36 cellular contexts compared by ENCODE assay signal in the genomic region with DNA sequence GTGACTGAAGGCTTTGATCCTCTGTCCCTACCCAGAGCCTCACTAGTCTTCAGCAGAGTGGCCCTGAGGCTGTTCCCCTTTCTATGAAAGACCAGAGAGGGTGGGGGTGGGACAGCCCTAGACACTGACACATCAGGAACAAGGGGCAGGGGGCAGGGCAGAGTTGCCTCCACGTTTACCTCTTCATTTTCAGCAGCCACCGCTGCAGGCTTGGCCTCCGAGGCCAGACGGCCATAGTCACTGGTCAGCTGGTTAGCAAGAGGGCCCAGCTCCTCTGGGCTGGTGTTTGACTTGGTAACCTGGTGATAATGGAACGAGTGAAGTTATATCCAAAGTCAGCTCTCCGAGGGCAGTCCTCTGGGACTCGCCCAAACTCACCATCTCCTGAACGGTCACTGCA. TPM values are rescaled to one million over a fixed set of nuclear protein-coding genes. Genes with fewer than 3 reads are reported as not detected.
"Had no signal": no experiment of that assay in that cellular context is flagged by ENCODE, and none has a peak within 500 bp of the region (broad histone marks: within the 10 kb centered on the region; RNA-seq: fewer than 3 reads in every experiment).

No MANE protein-coding gene starts in this region.

- H3K4me3 ChIP-seq: Peyer's patch had no signal

- H3K4me3 Mint-ChIP-seq: activated CD4-positive, alpha-beta memory T cell treated with anti-CD3 and anti-CD28 coated beads, Interleukin-2, amount 10 ng/mL, durations not matched to agents 7 days and 5 days; activated CD8-positive, alpha-beta memory T cell treated with anti-CD3 and anti-CD28 coated beads, Interleukin-2, amount 10 ng/mL, durations not matched to agents 7 days and 5 days; activated naive CD8-positive, alpha-beta T cell treated with anti-CD3 and anti-CD28 coated beads for 36 hours; activated T-cell treated with anti-CD3 and anti-CD28 coated beads, Interleukin-2, amount 50 U/mL, for 72 hours; activated T-helper 17 cell treated with anti-CD3 and anti-CD28 coated beads, Interleukin-2, amount 50 U/mL, for 72 hours; brain; IgD-negative memory B cell had no signal

- H3K27ac Mint-ChIP-seq: activated CD4-positive, alpha-beta memory T cell treated with anti-CD3 and anti-CD28 coated beads, Interleukin-2, amount 10 ng/mL, durations not matched to agents 7 days and 5 days; activated CD8-positive, alpha-beta memory T cell treated with anti-CD3 and anti-CD28 coated beads, Interleukin-2, amount 10 ng/mL, durations not matched to agents 7 days and 5 days; activated naive CD8-positive, alpha-beta T cell treated with anti-CD3 and anti-CD28 coated beads for 36 hours; activated T-cell treated with anti-CD3 and anti-CD28 coated beads, Interleukin-2, amount 50 U/mL, for 72 hours; activated T-helper 17 cell treated with anti-CD3 and anti-CD28 coated beads, Interleukin-2, amount 50 U/mL, for 72 hours had no signal

- H3K27me3 ChIP-seq: Peyer's patch had no signal

- ATAC-seq: activated CD8-positive, alpha-beta memory T cell treated with anti-CD3 and anti-CD28 coated beads, Interleukin-2, amount 10 ng/mL, durations not matched to agents 7 days and 5 days; activated T-cell treated with anti-CD3 and anti-CD28 coated beads, Interleukin-2, amount 50 U/mL, for 72 hours; activated T-helper 17 cell treated with anti-CD3 and anti-CD28 coated beads, Interleukin-2, amount 50 U/mL, for 72 hours; PC-3; Right ventricle myocardium inferior had no signal

- H3K27ac ChIP-seq: Peyer's patch, RWPE1, WERI-Rb-1 had no signal

- H3K9me3 Mint-ChIP-seq: activated CD4-positive, alpha-beta memory T cell treated with anti-CD3 and anti-CD28 coated beads, Interleukin-2, amount 10 ng/mL, durations not matched to agents 7 days and 5 days; activated naive CD8-positive, alpha-beta T cell treated with anti-CD3 and anti-CD28 coated beads for 36 hours; activated T-cell treated with anti-CD3 and anti-CD28 coated beads, Interleukin-2, amount 50 U/mL, for 72 hours; activated T-helper 17 cell treated with anti-CD3 and anti-CD28 coated beads, Interleukin-2, amount 50 U/mL, for 72 hours; brain; IgD-negative memory B cell had no signal

- H3K4me1 ChIP-seq: Peyer's patch had no signal

- H3K9me3 ChIP-seq: Peyer's patch had no signal

- H3K4me1 Mint-ChIP-seq: activated CD4-positive, alpha-beta memory T cell treated with anti-CD3 and anti-CD28 coated beads, Interleukin-2, amount 10 ng/mL, durations not matched to agents 7 days and 5 days; activated CD8-positive, alpha-beta memory T cell treated with anti-CD3 and anti-CD28 coated beads, Interleukin-2, amount 10 ng/mL, durations not matched to agents 7 days and 5 days; activated naive CD8-positive, alpha-beta T cell treated with anti-CD3 and anti-CD28 coated beads for 36 hours; brain had no signal

- DNase-seq: activated CD4-positive, alpha-beta memory T cell treated with anti-CD3 and anti-CD28 coated beads, Interleukin-2, amount 10 ng/mL, durations not matched to agents 7 days and 5 days; activated CD4-positive, alpha-beta T cell treated with anti-CD3 and anti-CD28 coated beads for 1 hour; activated CD4-positive, alpha-beta T cell treated with anti-CD3 and anti-CD28 coated beads for 48 hours; activated CD4-positive, CD25-positive, alpha-beta regulatory T cell; activated CD8-positive, alpha-beta memory T cell treated with anti-CD3 and anti-CD28 coated beads for 24 hours; activated CD8-positive, alpha-beta memory T cell treated with anti-CD3 and anti-CD28 coated beads, Interleukin-2, amount 10 ng/mL, durations not matched to agents 7 days and 5 days; activated effector memory CD4-positive, alpha-beta T cell treated with anti-CD3 and anti-CD28 coated beads, Interleukin-2, amount 50 U/mL, for 16 hours; activated naive CD4-positive, alpha-beta T cell; activated naive CD4-positive, alpha-beta T cell treated with anti-CD3 and anti-CD28 coated beads, Interleukin-2, amount 50 U/mL, for 16 hours; activated naive CD8-positive, alpha-beta T cell treated with anti-CD3 and anti-CD28 coated beads for 36 hours; activated T-cell treated with anti-CD3 and anti-CD28 coated beads, Interleukin-2, amount 50 U/mL, for 1 hour; activated T-cell treated with anti-CD3 and anti-CD28 coated beads, Interleukin-2, amount 50 U/mL, for 72 hours; amniotic stem cell; Karpas-422; KBM-7; NCI-H1105; NCI-H1417 treated with DMSO at 0.1 percent for 48 hours; NCI-H1694; NCI-H1930; NCI-H2081 treated with DMSO at 0.1 percent for 48 hours; NCI-H226; NCI-H446 treated with DMSO at 0.1 percent for 48 hours; NCI-H524 treated with DMSO at 0.1 percent for 48 hours; NK-92 treated with Interleukin-12 subunit alpha and Interleukin-12 subunit beta, amount 100 ng/mL, for 24 hours; PC-3; Peyer's patch; SW 1271; T-helper 1 cell; T1000; WERI-Rb-1 had no signal

RNA-seq across cellular contexts. Expression of a gene that starts 15.6 kb away (rescaled TPM):
- polyA plus RNA-seq: IgD-negative memory B cell had no signal

RNA-seq across cellular contexts. Expression of a gene that starts 31.6 kb away (rescaled TPM):
- total RNA-seq: MCF 10A had no signal
- polyA plus RNA-seq: IgD-negative memory B cell had no signal
